ENCODE assay signal across 1 cellular context in genomic region chr5:98722188-98722587, GRCh38.
TF ChIP-seq lines count a peak whose summit lies in the region.

No MANE protein-coding gene starts in this region.

TF ChIP-seq in IMR-90, 13 proteins besides CTCF, POLR2A, EP300 and RAD21 (continued from another document):
- TF ChIP-seq ELK1 (IDR thresholded peaks at IDR 0.05; ENCODE audit: borderline replicate concordance, low read depth, low read length) (no peak), MXI1 (IDR thresholded peaks at IDR 0.05; ENCODE audit: borderline replicate concordance, low read depth, low read length) (no peak), MAZ (IDR thresholded peaks at IDR 0.05; ENCODE audit: borderline replicate concordance, low read depth, low read length) (no peak)
TF ChIP-seq in IMR-90: peak in this region for 0.
